ENCODE assay signal across 21 cellular contexts in the genomic region with DNA sequence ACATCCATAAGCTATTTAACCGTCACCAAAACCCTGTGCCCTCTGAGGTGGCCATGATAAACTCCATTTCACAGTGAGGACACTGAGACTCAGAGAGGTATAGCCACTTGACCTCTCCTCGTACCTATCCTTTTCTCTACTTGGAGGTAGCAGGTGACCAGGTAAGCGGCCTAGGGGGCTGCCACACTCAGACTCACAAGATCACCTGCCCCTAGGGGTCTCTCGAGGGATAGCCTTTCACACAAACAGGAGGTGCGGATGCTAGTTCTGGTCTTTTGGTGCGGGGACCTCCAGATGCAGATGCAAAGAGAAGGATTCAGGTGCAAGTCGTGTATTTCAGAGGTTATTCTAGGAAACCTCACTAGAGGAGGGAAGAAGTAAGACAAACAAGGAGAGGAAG. TPM values are rescaled to one million over a fixed set of nuclear protein-coding genes. Genes with fewer than 3 reads are reported as not detected.
"Had no signal": no experiment of that assay in that cellular context is flagged by ENCODE, and none has a peak within 500 bp of the region (broad histone marks: within the 10 kb centered on the region; RNA-seq: fewer than 3 reads in every experiment).

No MANE protein-coding gene starts in this region.

- H3K36me3 ChIP-seq: spleen, tibial nerve had no signal

- H3K4me1 ChIP-seq: psoas muscle, spleen, tibial nerve had no signal

- H3K27ac ChIP-seq: psoas muscle, spleen, tibial nerve had no signal

- H3K9me3 ChIP-seq: mucosa of descending colon, psoas muscle had no signal

- H3K27me3 ChIP-seq: tibial nerve had no signal

- ATAC-seq: left cardiac atrium; mucosa of descending colon; natural killer cell; psoas muscle; sciatic nerve; stimulated activated naive B cell treated with anti-CD40 and anti-IgM and Interleukin-4, amounts not matched to agents 10 μg/mL and 1 μg/mL and 100 μg/mL, for 72 hours had no signal

- DNase-seq: activated CD4-positive, alpha-beta T cell treated with anti-CD3 and anti-CD28 coated beads, Interleukin-2, amount 50 U/mL, for 1 hour; activated naive CD4-positive, alpha-beta T cell treated with anti-CD3 and anti-CD28 coated beads, Interleukin-2, amount 50 U/mL, for 16 hours; activated T-cell treated with anti-CD3 and anti-CD28 coated beads for 4 hours; central memory CD4-positive, alpha-beta T cell; effector memory CD4-positive, alpha-beta T cell; hippocampal formation; left cardiac atrium; mucosa of descending colon; natural killer cell; psoas muscle; spleen; stimulated activated CD4-positive, alpha-beta T cell treated with anti-CD3 and anti-CD28 coated beads, Interleukin-1b, Interleukin-23, amount 100 ng/mL, for 48 hours; stimulated activated naive B cell treated with anti-CD40 and anti-IgM and Interleukin-4, amounts not matched to agents 10 μg/mL and 1 μg/mL and 100 μg/mL, for 72 hours had no signal

- H3K4me3 ChIP-seq: mucosa of descending colon, psoas muscle, spleen, tibial nerve had no signal

RNA-seq across cellular contexts. Expression of gene MS4A18, which starts 14.6 kb away (rescaled TPM):
- total RNA-seq: activated CD8-positive, alpha-beta memory T cell treated with anti-CD3 and anti-CD28 coated beads for 36 hours; epithelial cell of proximal tubule; left cardiac atrium; lung microvascular endothelial cell; mucosa of descending colon; natural killer cell; omental fat pad; psoas muscle; sciatic nerve; spleen; subcutaneous adipose tissue; T-helper 1 cell treated with Interleukin-12 subunit alpha and Interleukin-12 subunit beta and Interleukin-4 antibody, amounts not matched to agents 30 ng/mL and 1 ng/mL, for 36 hours; tibial nerve had no signal

RNA-seq across cellular contexts. Expression of gene MS4A15, which starts 17.6 kb away (rescaled TPM):
- total RNA-seq: activated CD8-positive, alpha-beta memory T cell treated with anti-CD3 and anti-CD28 coated beads for 36 hours; epithelial cell of proximal tubule; left cardiac atrium; lung microvascular endothelial cell; natural killer cell; omental fat pad; psoas muscle; sciatic nerve; spleen; subcutaneous adipose tissue; T-helper 1 cell treated with Interleukin-12 subunit alpha and Interleukin-12 subunit beta and Interleukin-4 antibody, amounts not matched to agents 30 ng/mL and 1 ng/mL, for 36 hours; tibial nerve had no signal

RNA-seq across cellular contexts. Expression of gene MS4A8, which starts 39.7 kb away (rescaled TPM):
- total RNA-seq: activated CD8-positive, alpha-beta memory T cell treated with anti-CD3 and anti-CD28 coated beads for 36 hours; epithelial cell of proximal tubule; left cardiac atrium; lung microvascular endothelial cell; natural killer cell; omental fat pad; sciatic nerve; spleen; subcutaneous adipose tissue; T-helper 1 cell treated with Interleukin-12 subunit alpha and Interleukin-12 subunit beta and Interleukin-4 antibody, amounts not matched to agents 30 ng/mL and 1 ng/mL, for 36 hours; tibial nerve had no signal

RNA-seq across cellular contexts. Expression of gene MS4A10, which starts 46.0 kb away (rescaled TPM):
- total RNA-seq: activated CD8-positive, alpha-beta memory T cell treated with anti-CD3 and anti-CD28 coated beads for 36 hours; epithelial cell of proximal tubule; left cardiac atrium; lung microvascular endothelial cell; natural killer cell; omental fat pad; psoas muscle; sciatic nerve; spleen; subcutaneous adipose tissue; T-helper 1 cell treated with Interleukin-12 subunit alpha and Interleukin-12 subunit beta and Interleukin-4 antibody, amounts not matched to agents 30 ng/mL and 1 ng/mL, for 36 hours; tibial nerve had no signal
